In genomic region chr14:39680777-39681176, GRCh38 we compare ENCODE assay signal across 13 cellular contexts.
A peak's percentile ranks its signal among the peaks of the same experiment; 100 is the strongest.
DNase-seq lines count a peak whose midpoint lies in the region; ATAC-seq and TF ChIP-seq lines count a peak whose summit lies in the region.
"Had no signal": no experiment of that assay in that cellular context is flagged by ENCODE, and none has a peak within 500 bp of the region (broad histone marks: within the 10 kb centered on the region; RNA-seq: fewer than 3 reads in every experiment).

No MANE protein-coding gene starts in this region.

- no peak for TF ChIP-seq POLR2A in erythroblast (IDR thresholded peaks at IDR 0.05; ENCODE audit: low read length)

- peak overlapping the region; percentile 85 for H3K27ac Mint-ChIP-seq in activated naive CD8-positive, alpha-beta T cell treated with anti-CD3 and anti-CD28 coated beads, Interleukin-2, amount 50 U/mL, for 24 hours
- H3K27ac Mint-ChIP-seq in activated naive CD8-positive, alpha-beta T cell treated with anti-CD3 and anti-CD28 coated beads for 36 hours: no peak overlapping the region
- H3K27ac Mint-ChIP-seq in stimulated activated naive B cell treated with anti-CD40 and anti-IgM and Interleukin-4, amounts not matched to agents 10 μg/mL and 1 μg/mL and 100 μg/mL, for 72 hours: no peak overlapping the region
- no peak overlapping the region for H3K27ac Mint-ChIP-seq in stimulated activated naive CD8-positive, alpha-beta T cell treated with anti-CD3 and anti-CD28 coated beads, Interleukin-15, amount 100 ng/mL, for 72 hours
- H3K27ac Mint-ChIP-seq: stimulated activated effector memory CD8-positive, alpha-beta T cell treated with anti-CD3 and anti-CD28 coated beads, Interleukin-12 subunit alpha, Interleukin-12 subunit beta, amount 100 ng/mL, for 72 hours had no signal

- H3K9me3 Mint-ChIP-seq in activated naive CD8-positive, alpha-beta T cell treated with anti-CD3 and anti-CD28 coated beads, Interleukin-2, amount 50 U/mL, for 24 hours: peaks cover 7% of the 10 kb centered on the region
- no peaks in the 10 kb centered on the region for H3K9me3 Mint-ChIP-seq in activated naive CD8-positive, alpha-beta T cell treated with anti-CD3 and anti-CD28 coated beads for 36 hours
- peaks cover 4 to 5% of the 10 kb centered on the region in 2 donors for H3K9me3 Mint-ChIP-seq in stimulated activated naive B cell treated with anti-CD40 and anti-IgM and Interleukin-4, amounts not matched to agents 10 μg/mL and 1 μg/mL and 100 μg/mL, for 72 hours
- H3K9me3 Mint-ChIP-seq in stimulated activated naive CD8-positive, alpha-beta T cell treated with anti-CD3 and anti-CD28 coated beads, Interleukin-15, amount 100 ng/mL, for 72 hours: no peaks in the 10 kb centered on the region

- H3K4me1 Mint-ChIP-seq in activated naive CD8-positive, alpha-beta T cell treated with anti-CD3 and anti-CD28 coated beads, Interleukin-2, amount 50 U/mL, for 24 hours: peaks cover 58% of the 10 kb centered on the region
- H3K4me1 Mint-ChIP-seq in activated naive CD8-positive, alpha-beta T cell treated with anti-CD3 and anti-CD28 coated beads for 36 hours: peaks cover 45% of the 10 kb centered on the region
- H3K4me1 Mint-ChIP-seq in stimulated activated naive B cell treated with anti-CD40 and anti-IgM and Interleukin-4, amounts not matched to agents 10 μg/mL and 1 μg/mL and 100 μg/mL, for 72 hours: no peaks in the 10 kb centered on the region
- H3K4me1 Mint-ChIP-seq in stimulated activated naive CD8-positive, alpha-beta T cell treated with anti-CD3 and anti-CD28 coated beads, Interleukin-15, amount 100 ng/mL, for 72 hours: peaks cover 11% of the 10 kb centered on the region
- H3K4me1 Mint-ChIP-seq: stimulated activated effector memory CD8-positive, alpha-beta T cell treated with anti-CD3 and anti-CD28 coated beads, Interleukin-12 subunit alpha, Interleukin-12 subunit beta, amount 100 ng/mL, for 72 hours had no signal

- H3K36me3 Mint-ChIP-seq in activated naive CD8-positive, alpha-beta T cell treated with anti-CD3 and anti-CD28 coated beads, Interleukin-2, amount 50 U/mL, for 24 hours (ENCODE audit: low read depth): peaks cover 4% of the 10 kb centered on the region
- H3K36me3 Mint-ChIP-seq in activated naive CD8-positive, alpha-beta T cell treated with anti-CD3 and anti-CD28 coated beads for 36 hours: no peaks in the 10 kb centered on the region
- H3K36me3 Mint-ChIP-seq in stimulated activated naive B cell treated with anti-CD40 and anti-IgM and Interleukin-4, amounts not matched to agents 10 μg/mL and 1 μg/mL and 100 μg/mL, for 72 hours: no peaks in the 10 kb centered on the region
- H3K36me3 Mint-ChIP-seq: stimulated activated effector memory CD8-positive, alpha-beta T cell treated with anti-CD3 and anti-CD28 coated beads, Interleukin-12 subunit alpha, Interleukin-12 subunit beta, amount 100 ng/mL, for 72 hours had no signal

- DNase-seq in activated naive CD8-positive, alpha-beta T cell treated with anti-CD3 and anti-CD28 coated beads, Interleukin-2, amount 50 U/mL, for 24 hours: no peak
- no peak for DNase-seq in activated naive CD8-positive, alpha-beta T cell treated with anti-CD3 and anti-CD28 coated beads for 36 hours
- no peak for DNase-seq in stimulated activated naive B cell treated with anti-CD40 and anti-IgM and Interleukin-4, amounts not matched to agents 10 μg/mL and 1 μg/mL and 100 μg/mL, for 72 hours
- no peak for DNase-seq in stimulated activated naive CD8-positive, alpha-beta T cell treated with anti-CD3 and anti-CD28 coated beads, Interleukin-15, amount 100 ng/mL, for 72 hours
- DNase-seq in erythroblast (lab: John Stamatoyannopoulos, UW) (no peak), GM19238 (ENCODE audit: insufficient read length, low spot score) (no peak)
- DNase-seq: foreskin keratinocyte, left ventricle myocardium inferior, NCI-H1694 had no signal

- H3K27me3 Mint-ChIP-seq in activated naive CD8-positive, alpha-beta T cell treated with anti-CD3 and anti-CD28 coated beads, Interleukin-2, amount 50 U/mL, for 24 hours: no peaks in the 10 kb centered on the region
- no peaks in the 10 kb centered on the region for H3K27me3 Mint-ChIP-seq in activated naive CD8-positive, alpha-beta T cell treated with anti-CD3 and anti-CD28 coated beads for 36 hours
- H3K27me3 Mint-ChIP-seq in stimulated activated naive B cell treated with anti-CD40 and anti-IgM and Interleukin-4, amounts not matched to agents 10 μg/mL and 1 μg/mL and 100 μg/mL, for 72 hours: no peaks in the 10 kb centered on the region
- no peaks in the 10 kb centered on the region for H3K27me3 Mint-ChIP-seq in stimulated activated naive CD8-positive, alpha-beta T cell treated with anti-CD3 and anti-CD28 coated beads, Interleukin-15, amount 100 ng/mL, for 72 hours

- H3K4me3 Mint-ChIP-seq in activated naive CD8-positive, alpha-beta T cell treated with anti-CD3 and anti-CD28 coated beads, Interleukin-2, amount 50 U/mL, for 24 hours: no peak overlapping the region
- H3K4me3 Mint-ChIP-seq in activated naive CD8-positive, alpha-beta T cell treated with anti-CD3 and anti-CD28 coated beads for 36 hours: no peak overlapping the region
- no peak overlapping the region for H3K4me3 Mint-ChIP-seq in stimulated activated naive B cell treated with anti-CD40 and anti-IgM and Interleukin-4, amounts not matched to agents 10 μg/mL and 1 μg/mL and 100 μg/mL, for 72 hours
- no peak overlapping the region for H3K4me3 Mint-ChIP-seq in stimulated activated naive CD8-positive, alpha-beta T cell treated with anti-CD3 and anti-CD28 coated beads, Interleukin-15, amount 100 ng/mL, for 72 hours
- H3K4me3 Mint-ChIP-seq: stimulated activated effector memory CD8-positive, alpha-beta T cell treated with anti-CD3 and anti-CD28 coated beads, Interleukin-12 subunit alpha, Interleukin-12 subunit beta, amount 100 ng/mL, for 72 hours had no signal

- ATAC-seq in activated naive CD8-positive, alpha-beta T cell treated with anti-CD3 and anti-CD28 coated beads, Interleukin-2, amount 50 U/mL, for 24 hours: no peak
- peak; percentile 81 for ATAC-seq in HG02588 (IDR thresholded peaks at IDR 0.05; ENCODE audit: unreplicated experiment)
- peak; percentile 91 for ATAC-seq in HG03280 (IDR thresholded peaks at IDR 0.05; ENCODE audit: unreplicated experiment)
- peak; percentile 73 to 75 for ATAC-seq in stimulated activated naive B cell treated with anti-CD40 and anti-IgM and Interleukin-4, amounts not matched to agents 10 μg/mL and 1 μg/mL and 100 μg/mL, for 72 hours (replicated peaks)
- ATAC-seq in stimulated activated naive CD8-positive, alpha-beta T cell treated with anti-CD3 and anti-CD28 coated beads, Interleukin-15, amount 100 ng/mL, for 72 hours: no peak
- ATAC-seq: A549; foreskin keratinocyte; stimulated activated effector memory CD8-positive, alpha-beta T cell treated with anti-CD3 and anti-CD28 coated beads, Interleukin-12 subunit alpha, Interleukin-12 subunit beta, amount 100 ng/mL, for 72 hours had no signal

Comparison
In these comparisons a context has a peak if more than half of its experiments do, and no peak if none do; other contexts are left out.
1. ATAC-seq: peak in HG02588 (single experiment), HG03280 (single experiment) and stimulated activated naive B cell treated with anti-CD40 and anti-IgM and Interleukin-4, amounts not matched to agents 10 μg/mL and 1 μg/mL and 100 μg/mL, for 72 hours (2 of 2); none in activated naive CD8-positive, alpha-beta T cell treated with anti-CD3 and anti-CD28 coated beads, Interleukin-2, amount 50 U/mL, for 24 hours (single experiment) and stimulated activated naive CD8-positive, alpha-beta T cell treated with anti-CD3 and anti-CD28 coated beads, Interleukin-15, amount 100 ng/mL, for 72 hours (single experiment).